Comparison of ENCODE assay signal across 8 cellular contexts in the genomic region with DNA sequence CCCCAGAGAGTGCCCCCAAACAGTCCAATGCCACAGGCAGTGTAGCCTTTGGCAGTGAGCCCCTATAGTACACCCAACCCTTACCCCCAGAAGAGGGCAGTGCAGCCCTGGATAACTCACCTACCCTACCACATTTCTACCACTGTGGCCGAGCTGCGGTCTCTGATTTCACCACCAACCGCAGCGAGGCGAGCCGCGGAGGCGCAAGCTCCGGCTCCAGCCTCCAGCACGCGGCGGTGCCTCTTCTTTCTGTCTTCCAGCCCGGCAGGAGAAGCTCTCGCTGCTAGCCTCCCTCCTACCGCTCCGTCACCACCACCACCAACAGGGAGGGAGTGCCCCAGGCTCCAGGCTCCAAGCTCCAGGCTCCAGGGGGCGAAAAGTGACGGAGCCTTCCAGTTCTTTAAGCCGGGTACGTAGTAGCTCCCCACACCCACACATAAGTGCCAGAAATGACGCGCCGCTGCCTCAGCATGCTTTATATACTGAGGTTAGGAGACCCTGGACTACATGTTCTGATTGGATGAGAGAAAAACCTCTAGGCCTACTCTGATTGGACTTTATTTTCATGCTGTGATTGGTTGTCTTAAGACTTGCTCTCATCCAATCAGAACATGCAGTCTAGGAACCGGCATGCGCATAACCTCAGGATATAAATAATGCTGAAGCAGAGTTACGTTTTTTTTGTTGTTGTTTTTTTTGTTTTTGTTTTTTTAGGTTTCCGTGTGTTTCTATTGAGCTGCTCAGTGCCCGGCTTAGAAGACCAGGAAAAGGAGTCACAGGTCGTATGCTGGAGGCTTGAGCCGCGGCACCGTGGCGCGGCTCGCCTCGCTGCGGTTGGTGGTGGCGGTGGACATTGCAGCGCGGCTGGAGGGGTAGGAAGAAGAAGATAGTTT. TPM values are rescaled to one million over a fixed set of nuclear protein-coding genes. Genes with fewer than 3 reads are reported as not detected.
DNase-seq lines count a peak whose midpoint lies in the region; ATAC-seq and TF ChIP-seq lines count a peak whose summit lies in the region.

A gene (plus strand): TSS at position 645 of the 893 bp plus-strand sequence.

- no peak within 1 kb of the TSS for H3K27ac ChIP-seq in heart right ventricle

- no peaks in the 10 kb centered on the region for H3K27me3 ChIP-seq in HAP-1 (ENCODE audit: low read depth)
- peaks cover 0 to 7% (median 0%) of the 10 kb centered on the region in 7 donors for H3K27me3 ChIP-seq in heart right ventricle

- H3K4me1 ChIP-seq in HAP-1 = peaks cover 7% of the 10 kb centered on the region; the same call in 1 of the 2 replicates
- H3K4me1 ChIP-seq in heart right ventricle = no peaks in the 10 kb centered on the region

- no peaks in the 10 kb centered on the region for H3K4me1 Mint-ChIP-seq in activated B cell treated with CpG ODN at 0.5 μM for 24 hours

- peaks cover 4% of the 10 kb centered on the region for H3K9me3 ChIP-seq in HAP-1
- H3K9me3 ChIP-seq in heart right ventricle = no peaks in the 10 kb centered on the region

- intact Hi-C loops in activated B cell treated with CpG ODN at 0.5 μM for 24 hours (cut with micrococcal nuclease) (loop anchor here (1.0 to 10.0 kb wide), 2 partner anchors 49 to 570 kb away; no protein-coding TSS in a partner anchor), heart right ventricle (cut with DNase I) (no loop called here)

- no peaks in the 10 kb centered on the region for H3K9me3 Mint-ChIP-seq in activated B cell treated with CpG ODN at 0.5 μM for 24 hours

- H3K4me3 ChIP-seq in HAP-1 (peak within 1 kb of the TSS; percentile 51), heart right ventricle (no peak within 1 kb of the TSS)

- CTCF ChIA-PET in activated B cell treated with CpG ODN at 0.5 μM for 24 hours (lab: Charles Lee) = no interaction called here

- ATAC-seq in activated B cell treated with CpG ODN at 0.5 μM for 24 hours (ENCODE audit: low read depth) (peak; percentile 47), heart right ventricle (peak in 7 of 8 donors; percentile 28 to 89 (median 77)), HG02678 (IDR thresholded peaks at IDR 0.05; ENCODE audit: unreplicated experiment) (no peak), GM21723 (IDR thresholded peaks at IDR 0.05; ENCODE audit: unreplicated experiment) (no peak)

- DNase-seq in AG08396 (ENCODE audit: low spot score) (peak; percentile 40), HAP-1 (ENCODE audit: low spot score in 2 of 2) (peak; percentile 78 to 87), NCI-H345 (lab: John Stamatoyannopoulos, UW) (peak; percentile 76), activated B cell treated with CpG ODN at 0.5 μM for 24 hours (no peak), heart right ventricle (peak in 1 of 2 donors; percentile 21), retina (peak; percentile 2)

- in situ Hi-C loops in HAP-1 (cut with MboI; ENCODE audit: low sequenced_read_pairs) = no loop called here

- 82 to 83% methylated on average over 40 of the region's 40 CpGs for WGBS in heart right ventricle, 2 donors

- H3K27ac Mint-ChIP-seq in activated B cell treated with CpG ODN at 0.5 μM for 24 hours = no peak within 1 kb of the TSS

- no peaks in the 10 kb centered on the region for H3K36me3 Mint-ChIP-seq in activated B cell treated with CpG ODN at 0.5 μM for 24 hours (ENCODE audit: low read depth)

- no peak within 1 kb of the TSS for H3K4me3 Mint-ChIP-seq in activated B cell treated with CpG ODN at 0.5 μM for 24 hours

- POLR2A ChIA-PET in activated B cell treated with CpG ODN at 0.5 μM for 24 hours (lab: Charles Lee) = no interaction called here

- TF ChIP-seq CTCF in activated B cell treated with CpG ODN at 0.5 μM for 24 hours (IDR thresholded peaks at IDR 0.05) (no peak), heart right ventricle (IDR thresholded peaks at IDR 0.05) (peak in 4 of 9 donors; percentile 15 to 30 (median 28))

- H3K27me3 Mint-ChIP-seq in activated B cell treated with CpG ODN at 0.5 μM for 24 hours = peaks cover 7% of the 10 kb centered on the region

- H3K36me3 ChIP-seq in HAP-1 (replicated peaks) = no peaks in the 10 kb centered on the region
- no peaks in the 10 kb centered on the region for H3K36me3 ChIP-seq in heart right ventricle

RNA-seq across cellular contexts. Expression of the gene that starts here (rescaled TPM):
- total RNA-seq in activated B cell treated with CpG ODN at 0.5 μM for 24 hours (not detected in 2 replicates), heart right ventricle (under 1 TPM in 2 of 10 donors, not detected in 8; 0.13 TPM)
- polyA plus RNA-seq in heart right ventricle = not detected

Comparison
In these comparisons a context has a peak if more than half of its experiments do, and no peak if none do; other contexts are left out.
1. Peak in ATAC-seq in activated B cell treated with CpG ODN at 0.5 μM for 24 hours; RNA of the gene not detected or under 1 TPM.
2. Peak in ATAC-seq in heart right ventricle; RNA of the gene not detected or under 1 TPM.